In genomic region chr5:143065996-143066522, GRCh38 we compare ENCODE assay signal across 14 cellular contexts.
DNase-seq lines count a peak whose midpoint lies in the region; ATAC-seq and TF ChIP-seq lines count a peak whose summit lies in the region.
"Had no signal": no experiment of that assay in that cellular context is flagged by ENCODE, and none has a peak within 500 bp of the region (broad histone marks: within the 10 kb centered on the region; RNA-seq: fewer than 3 reads in every experiment).

No MANE protein-coding gene starts in this region.

- H3K27ac Mint-ChIP-seq in natural killer cell treated with Interleukin-12 subunit alpha and Interleukin-12 subunit beta and Interleukin-15 and Interleukin-18, amount 100 ng/mL, for 72 hours, result peak overlapping the region; percentile 84
- peak overlapping the region in 1 of 2 donors; percentile 29 for H3K27ac Mint-ChIP-seq in natural killer cell
- H3K27ac Mint-ChIP-seq: activated naive CD8-positive, alpha-beta T cell treated with anti-CD3 and anti-CD28 coated beads, Interleukin-2, amount 10 ng/mL, durations not matched to agents 7 days and 5 days; neural progenitor cell had no signal

- H3K9me3 ChIP-seq in lower lobe of right lung, result no peaks in the 10 kb centered on the region
- no peaks in the 10 kb centered on the region for H3K9me3 ChIP-seq in vagina

- no peak overlapping the region for H3K4me3 ChIP-seq in lower lobe of right lung
- no peak overlapping the region for H3K4me3 ChIP-seq in vagina
- H3K4me3 ChIP-seq: neural progenitor cell had no signal

- H3K4me1 Mint-ChIP-seq in natural killer cell treated with Interleukin-12 subunit alpha and Interleukin-12 subunit beta and Interleukin-15 and Interleukin-18, amount 100 ng/mL, for 72 hours (ENCODE audit: low read depth in 2 of 2), result peaks cover 49 to 52% of the 10 kb centered on the region in 2 donors
- peaks cover 23 to 40% of the 10 kb centered on the region in 2 donors for H3K4me1 Mint-ChIP-seq in natural killer cell

- peaks cover 2% of the 10 kb centered on the region for H3K9me3 Mint-ChIP-seq in natural killer cell treated with Interleukin-12 subunit alpha and Interleukin-12 subunit beta and Interleukin-15 and Interleukin-18, amount 100 ng/mL, for 72 hours
- no peaks in the 10 kb centered on the region for H3K9me3 Mint-ChIP-seq in natural killer cell

- peaks cover 46% of the 10 kb centered on the region for H3K36me3 Mint-ChIP-seq in natural killer cell treated with Interleukin-12 subunit alpha and Interleukin-12 subunit beta and Interleukin-15 and Interleukin-18, amount 100 ng/mL, for 72 hours
- peaks cover 61% of the 10 kb centered on the region for H3K36me3 Mint-ChIP-seq in natural killer cell

- H3K36me3 ChIP-seq in lower lobe of right lung, result peaks cover 4% of the 10 kb centered on the region
- no peaks in the 10 kb centered on the region for H3K36me3 ChIP-seq in vagina
- H3K36me3 ChIP-seq: neural progenitor cell had no signal

- H3K4me1 ChIP-seq in lower lobe of right lung (peaks cover 54% of the 10 kb centered on the region), vagina (peaks cover 54% of the 10 kb centered on the region)
- H3K4me1 ChIP-seq: neural progenitor cell had no signal

- TF ChIP-seq CTCF in natural killer cell (IDR thresholded peaks at IDR 0.05), result no peak
- TF ChIP-seq CTCF in lower lobe of right lung (IDR thresholded peaks at IDR 0.05), result no peak
- no peak for TF ChIP-seq CTCF in vagina (IDR thresholded peaks at IDR 0.05)

- H3K27me3 Mint-ChIP-seq in natural killer cell treated with Interleukin-12 subunit alpha and Interleukin-12 subunit beta and Interleukin-15 and Interleukin-18, amount 100 ng/mL, for 72 hours, result no peaks in the 10 kb centered on the region
- H3K27me3 Mint-ChIP-seq in natural killer cell (ENCODE audit: low read depth in 2 of 2), result no peaks in the 10 kb centered on the region
- H3K27me3 Mint-ChIP-seq: activated naive CD8-positive, alpha-beta T cell treated with anti-CD3 and anti-CD28 coated beads, Interleukin-2, amount 10 ng/mL, durations not matched to agents 7 days and 5 days had no signal

- H3K27me3 ChIP-seq in lower lobe of right lung (ENCODE audit: low read depth) (no peaks in the 10 kb centered on the region), vagina (no peaks in the 10 kb centered on the region)
- H3K27me3 ChIP-seq: neural progenitor cell had no signal

- intact Hi-C loops in natural killer cell (cut with micrococcal nuclease) (no loop called here), lower lobe of right lung (cut with DNase I) (no loop called here), vagina (cut with DNase I) (loop anchor here (5.0 to 10.0 kb wide), 2 partner anchors 61 to 336 kb away; partner anchors contain the start of gene NR3C1)

- H3K27ac ChIP-seq in lower lobe of right lung (peak overlapping the region; percentile 52), vagina (peak overlapping the region; percentile 61)
- H3K27ac ChIP-seq: neural progenitor cell had no signal

- no peak for ATAC-seq in natural killer cell treated with Interleukin-12 subunit alpha and Interleukin-12 subunit beta and Interleukin-15 and Interleukin-18, amount 100 ng/mL, for 72 hours
- ATAC-seq in natural killer cell (no peak), HG03457 (IDR thresholded peaks at IDR 0.05; ENCODE audit: unreplicated experiment) (peak; percentile 17), lower lobe of right lung (no peak), HG02884 (IDR thresholded peaks at IDR 0.05; ENCODE audit: unreplicated experiment) (no peak)
- ATAC-seq: left lobe of liver had no signal

- DNase-seq in natural killer cell treated with Interleukin-12 subunit alpha and Interleukin-12 subunit beta and Interleukin-15 and Interleukin-18, amount 100 ng/mL, for 72 hours (ENCODE audit: low spot score), result no peak
- DNase-seq in natural killer cell (no peak), lower lobe of right lung (no peak), vagina (ENCODE audit: extremely low spot score in 2 of 2) (no peak), SHP77 treated with DMSO at 0.1 percent for 48 hours (lab: John Stamatoyannopoulos, UW) (no peak), NCI-H748 (lab: John Stamatoyannopoulos, UW; ENCODE audit: unreplicated experiment) (no peak)
- DNase-seq: activated naive CD8-positive, alpha-beta T cell treated with anti-CD3 and anti-CD28 coated beads, Interleukin-2, amount 10 ng/mL, durations not matched to agents 7 days and 5 days; DMS153; NCI-H1694; SIG-M5 had no signal

- H3K4me3 Mint-ChIP-seq in natural killer cell treated with Interleukin-12 subunit alpha and Interleukin-12 subunit beta and Interleukin-15 and Interleukin-18, amount 100 ng/mL, for 72 hours, result peak overlapping the region; percentile 74
- no peak overlapping the region for H3K4me3 Mint-ChIP-seq in natural killer cell
- H3K4me3 Mint-ChIP-seq: activated naive CD8-positive, alpha-beta T cell treated with anti-CD3 and anti-CD28 coated beads, Interleukin-2, amount 10 ng/mL, durations not matched to agents 7 days and 5 days; neural progenitor cell had no signal

- no peak for TF ChIP-seq POLR2A in vagina (IDR thresholded peaks at IDR 0.05)
